ENCODE assay signal across 8 cellular contexts in the genomic region with DNA sequence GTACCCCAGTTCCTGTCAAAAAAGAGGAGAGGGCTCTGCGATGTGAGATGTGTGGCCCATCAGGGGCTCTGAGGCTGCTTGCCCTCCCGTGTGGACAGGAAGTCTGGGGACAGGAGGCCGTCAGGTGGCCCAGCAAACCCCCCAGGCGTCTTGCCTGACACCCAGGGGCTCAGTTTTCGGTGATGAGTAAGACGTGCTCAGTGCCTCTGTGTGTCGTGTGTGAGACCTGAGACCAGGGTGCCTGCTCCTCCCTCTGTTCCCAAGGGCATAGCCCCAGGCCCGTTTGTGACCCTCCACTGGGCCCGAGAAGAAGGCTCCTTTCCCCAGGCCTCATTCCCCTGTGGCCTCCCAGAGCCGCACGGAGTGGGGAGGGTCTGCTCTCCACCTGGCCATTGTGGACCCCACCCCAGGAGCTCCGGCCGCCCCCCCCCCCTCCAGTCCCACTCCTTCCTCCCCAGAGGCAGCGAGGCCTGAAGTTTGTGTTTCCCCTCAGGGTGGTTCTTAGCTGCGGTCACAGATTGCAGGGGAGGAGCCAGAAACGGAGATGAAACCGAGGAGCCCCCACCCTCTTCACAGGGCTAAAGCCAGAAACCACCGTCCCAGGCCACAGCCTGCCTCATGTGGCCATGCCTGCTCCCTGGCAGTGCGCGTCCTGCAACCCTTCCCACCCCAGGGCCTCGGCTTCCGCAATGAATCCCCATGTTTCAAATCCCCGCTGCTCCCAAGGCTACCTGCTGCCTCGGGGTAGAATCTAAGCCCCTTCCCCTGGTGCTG. TPM values are rescaled to one million over a fixed set of nuclear protein-coding genes. Genes with fewer than 3 reads are reported as not detected.
DNase-seq lines count a peak whose midpoint lies in the region; ATAC-seq and TF ChIP-seq lines count a peak whose summit lies in the region.

No MANE protein-coding gene starts in this region.

- ATAC-seq in HG03066 (IDR thresholded peaks at IDR 0.05; ENCODE audit: low read depth, unreplicated experiment) (peak; percentile 31), right lobe of liver (no peak)

- no peak overlapping the region for H3K27ac ChIP-seq in right lobe of liver

- TF ChIP-seq POLR2A in right lobe of liver (IDR thresholded peaks at IDR 0.05): no peak

- no peak for TF ChIP-seq CTCF in right lobe of liver (IDR thresholded peaks at IDR 0.05)

- WGBS in right lobe of liver (ENCODE audit: insufficient coverage, low coverage, low lambda C conversion rate, missing lambda C conversion rate): 47% methylated on average over 3 of the region's 24 CpGs

- H3K36me3 ChIP-seq in right lobe of liver: no peaks in the 10 kb centered on the region

- no peak overlapping the region for H3K4me3 ChIP-seq in right lobe of liver

- H3K4me1 ChIP-seq in right lobe of liver: peaks cover 0 to 21% (median 2%) of the 10 kb centered on the region in 4 donors

- DNase-seq in SKM-1 treated with dmso at 0.1 percent for 144 hours (lab: John Stamatoyannopoulos, UW; ENCODE audit: unreplicated experiment): peak; percentile 44
- DNase-seq in SKM-1 (lab: John Stamatoyannopoulos, UW; ENCODE audit: unreplicated experiment): no peak
- DNase-seq in activated CD8-positive, alpha-beta memory T cell treated with anti-CD3 and anti-CD28 coated beads for 24 hours: peak; percentile 65
- peak; percentile 28 to 55 (median 45) for DNase-seq in right lobe of liver
- DNase-seq in NCI-H2081 treated with DMSO at 0.1 percent for 48 hours (lab: John Stamatoyannopoulos, UW): no peak
- DNase-seq in head of caudate nucleus: no peak
- no peak for DNase-seq in HCEC 1CT

- intact Hi-C loops in right lobe of liver (cut with DNase I): no loop called here
- intact Hi-C loops in head of caudate nucleus (cut with DNase I): no loop called here

- no peaks in the 10 kb centered on the region for H3K27me3 ChIP-seq in right lobe of liver

- no peaks in the 10 kb centered on the region for H3K9me3 ChIP-seq in right lobe of liver

RNA-seq across cellular contexts. Expression of a gene that starts 4.9 kb away (rescaled TPM):
- 1,000 to 10,000 TPM in 3 of 6 experiments, 100 to 1,000 TPM in 3; 218 to 2,508 (median 1,326) TPM for total RNA-seq in right lobe of liver

RNA-seq across cellular contexts. Expression of a gene that starts 10.7 kb away (rescaled TPM):
- under 1 TPM in 1 of 6 experiments, not detected in 5; 0.22 TPM for total RNA-seq in right lobe of liver

RNA-seq across cellular contexts. Expression of a gene that starts 34.6 kb away (rescaled TPM):
- total RNA-seq in right lobe of liver: 10 to 100 TPM; 13.1 to 17.1 (median 15.2) TPM

Comparison
In these comparisons a context has a peak if more than half of its experiments do, and no peak if none do; other contexts are left out.
1. DNase-seq: peak in SKM-1 treated with dmso at 0.1 percent for 144 hours (single experiment), activated CD8-positive, alpha-beta memory T cell treated with anti-CD3 and anti-CD28 coated beads for 24 hours (single experiment) and right lobe of liver (3 of 3); none in SKM-1 (single experiment), NCI-H2081 treated with DMSO at 0.1 percent for 48 hours (single experiment), head of caudate nucleus (0 of 42) and HCEC 1CT (single experiment).